In the genomic region with DNA sequence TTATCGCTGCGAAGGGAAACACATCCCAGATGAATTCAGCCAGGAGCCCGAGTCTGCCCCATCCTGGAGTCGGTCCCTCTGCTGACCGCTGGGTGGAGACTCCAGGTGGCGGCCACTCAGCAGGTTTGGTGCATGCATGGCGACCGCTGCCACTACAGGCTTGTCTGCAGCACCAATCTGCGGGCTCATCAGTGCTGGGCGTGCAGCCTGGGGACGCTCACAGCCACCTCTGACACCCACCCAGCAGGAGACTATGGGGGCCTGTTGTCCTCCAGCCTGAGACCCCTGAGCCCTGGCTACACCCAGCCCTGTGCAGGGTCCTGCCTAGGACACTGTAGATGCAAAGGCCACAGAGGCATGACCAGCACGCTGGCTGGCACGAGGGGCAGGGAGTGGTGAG, we compare ENCODE assay signal across 1 cellular context.
TF ChIP-seq lines count a peak whose summit lies in the region.

No MANE protein-coding gene starts in this region.

TF ChIP-seq in HCT116, 20 proteins besides CTCF, POLR2A, EP300 and RAD21 (continued from another document):
- TF ChIP-seq EGR1 (IDR thresholded peaks at IDR 0.05; ENCODE audit: low read depth) (no peak), TCF7L2 (IDR thresholded peaks at IDR 0.05; ENCODE audit: borderline replicate concordance, extremely low read depth, insufficient read depth, insufficient read length) (no peak)
TF ChIP-seq in HCT116: peak in this region for 0.
